ENCODE assay signal across 9 cellular contexts in the genomic region with DNA sequence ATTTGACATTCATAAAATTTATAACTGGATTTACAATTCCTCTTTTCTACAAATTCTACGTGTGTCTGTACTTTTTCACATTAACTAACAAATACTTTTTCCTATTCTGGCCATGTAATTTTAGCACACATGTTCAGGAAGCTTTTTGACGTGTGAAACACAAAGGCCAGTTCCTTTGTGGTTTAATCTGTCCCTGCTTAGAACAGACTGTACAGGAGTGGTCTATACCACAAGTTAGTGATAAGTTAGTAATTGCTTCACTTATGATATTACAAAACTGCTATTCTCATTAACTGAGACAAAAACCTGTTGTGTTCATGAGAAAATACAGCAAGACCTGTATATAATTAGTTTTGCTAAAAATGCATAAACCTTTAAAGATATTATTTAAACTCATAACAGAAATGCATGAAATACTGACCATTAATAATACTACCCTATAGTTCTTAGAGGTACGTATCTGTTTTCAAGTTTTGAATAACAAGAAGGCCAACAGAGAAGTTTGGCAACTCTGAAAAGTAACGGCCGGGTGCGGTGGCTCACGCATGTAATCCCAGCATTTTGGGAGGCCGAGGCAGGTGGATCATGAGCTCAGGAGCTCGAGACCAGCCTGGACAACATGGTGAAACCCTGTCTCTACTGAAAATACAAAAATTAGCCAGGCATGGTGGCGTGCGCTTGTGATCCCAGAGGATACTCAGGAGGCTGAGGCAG. TPM values are rescaled to one million over a fixed set of nuclear protein-coding genes. Genes with fewer than 3 reads are reported as not detected.
DNase-seq lines count a peak whose midpoint lies in the region; ATAC-seq, FAIRE-seq and TF ChIP-seq lines count a peak whose summit lies in the region.
"Had no signal": no experiment of that assay in that cellular context is flagged by ENCODE, and none has a peak within 500 bp of the region (broad histone marks: within the 10 kb centered on the region; RNA-seq: fewer than 3 reads in every experiment).

No MANE protein-coding gene starts in this region.

- TF ChIP-seq CTCF in mammary epithelial cell (conservative IDR thresholded peaks at IDR 0.05 in 1 of 2, IDR thresholded peaks at IDR 0.05 in 1 of 2; ENCODE audit: extremely low read depth in 1 of 2, insufficient read depth in 1 of 2, low read depth in 1 of 2, low read length in 2 of 2) = no peak

- no peaks in the 10 kb centered on the region for H4K20me1 ChIP-seq in mammary epithelial cell (ENCODE audit: insufficient read depth, low read length)

- no TSS peak for BruUV-seq in mammary epithelial cell (replicated peaks; lab: Mats Ljungman, UMichigan)

- H3K27ac ChIP-seq in mammary epithelial cell (ENCODE audit: insufficient read depth, low read depth, low read length) (peak overlapping the region; percentile 95), subcutaneous abdominal adipose tissue (ENCODE audit: low read depth, low read length) (peak overlapping the region; percentile 3)
- H3K27ac ChIP-seq: GM23248 had no signal

- H3K27me3 ChIP-seq in mammary epithelial cell (ENCODE audit: insufficient read depth, low read length) (no peaks in the 10 kb centered on the region), subcutaneous abdominal adipose tissue (ENCODE audit: control insufficient read depth in 5 of 5, insufficient read depth in 4 of 5, low read length in 5 of 5) (no peaks in the 10 kb centered on the region)

- H3K36me3 ChIP-seq in mammary epithelial cell (ENCODE audit: insufficient read depth, low read length) = no peaks in the 10 kb centered on the region
- no peaks in the 10 kb centered on the region for H3K36me3 ChIP-seq in subcutaneous abdominal adipose tissue (ENCODE audit: control insufficient read depth in 5 of 5, insufficient read depth in 5 of 5, low read length in 5 of 5)

- ATAC-seq in GM21528 (IDR thresholded peaks at IDR 0.05; ENCODE audit: low FRiP score, unreplicated experiment) = peak; percentile 80
- ATAC-seq in HG03442 (IDR thresholded peaks at IDR 0.05; ENCODE audit: unreplicated experiment) = peak; percentile 71

- in situ Hi-C loops in mammary epithelial cell (cut with MboI; ENCODE audit: low sequenced_read_pairs in 2 of 2) = no loop called here

- FAIRE-seq in H54 (lab: Jason Lieb, UNC) = no peak

- H3K4me3 ChIP-seq in mammary epithelial cell (replicated peaks in 1 of 3; ENCODE audit: insufficient read depth in 1 of 3, low read depth in 2 of 3, low read length in 3 of 3) = peak overlapping the region in 1 of 3 experiments; percentile 20
- no peak overlapping the region for H3K4me3 ChIP-seq in subcutaneous abdominal adipose tissue (ENCODE audit: low read depth in 1 of 5, low read length in 5 of 5)
- H3K4me3 ChIP-seq: GM23248 had no signal

- H3K9me3 ChIP-seq in mammary epithelial cell (replicated peaks; ENCODE audit: insufficient read depth, low read length) (no peaks in the 10 kb centered on the region), subcutaneous abdominal adipose tissue (ENCODE audit: control insufficient read depth in 5 of 5, low read length in 5 of 5) (no peaks in the 10 kb centered on the region)

- CTCF ChIA-PET in mammary epithelial cell (lab: Charles Lee; ENCODE audit: low non-redundant PET) = no interaction called here

- peaks cover 6% of the 10 kb centered on the region for H3K79me2 ChIP-seq in mammary epithelial cell (ENCODE audit: insufficient read depth, low read length)

- H3K4me1 ChIP-seq in mammary epithelial cell (ENCODE audit: insufficient read depth, low read length) = peaks cover 64% of the 10 kb centered on the region
- peaks cover 0 to 10% (median 0%) of the 10 kb centered on the region in 5 donors for H3K4me1 ChIP-seq in subcutaneous abdominal adipose tissue (ENCODE audit: control insufficient read depth in 5 of 5, insufficient read depth in 5 of 5, low read length in 5 of 5)

- H3K9ac ChIP-seq in mammary epithelial cell (ENCODE audit: insufficient read depth, low read length) (peak overlapping the region; percentile 59), subcutaneous abdominal adipose tissue (ENCODE audit: low read length in 5 of 5) (no peak overlapping the region)
- H3K9ac ChIP-seq: GM23248 had no signal

- no peak for TF ChIP-seq POLR2A in H54 (IDR thresholded peaks at IDR 0.05; ENCODE audit: low read depth, low read length)

- dilution Hi-C loops in mammary epithelial cell (cut with HindIII; ENCODE audit: low sequenced_read_pairs) = no loop called here

- WGBS in mammary epithelial cell (ENCODE audit: low coverage, missing lambda C conversion rate) = 78% methylated on average over 11 of the region's 11 CpGs

- no peak overlapping the region for H2AFZ ChIP-seq in mammary epithelial cell (ENCODE audit: low read depth, low read length)
- H2AFZ ChIP-seq: GM23248 had no signal

- peak; percentile 77 for DNase-seq in mammary epithelial cell
- DNase-seq in H54 (ENCODE audit: insufficient read length, low spot score) = no peak
- DNase-seq in posterior cingulate gyrus = no peak
- DNase-seq in stimulated activated CD8-positive, alpha-beta memory T cell treated with anti-CD3 and anti-CD28 coated beads, Interleukin-4, amount 100 ng/mL, for 48 hours = no peak
- DNase-seq: GM23248; stimulated activated CD4-positive, alpha-beta T cell treated with anti-CD3 and anti-CD28 coated beads, Interleukin-2, amount 100 ng/mL, for 24 hours had no signal

- peak overlapping the region; percentile 61 for H3K4me2 ChIP-seq in mammary epithelial cell (ENCODE audit: insufficient read depth, low read depth, low read length)

- intact Hi-C loops in mammary epithelial cell (cut with micrococcal nuclease) (no loop called here), posterior cingulate gyrus (cut with DNase I) (no loop called here)

RNA-seq across cellular contexts. Expression of a gene that starts 13.7 kb away (rescaled TPM):
- 1,000 to 10,000 TPM in 1 of 2 donors, 100 to 1,000 TPM in 1; 540 to 2,145 TPM for total RNA-seq in mammary epithelial cell
- polyA plus RNA-seq in mammary epithelial cell = 1,137 TPM
- polyA minus RNA-seq in mammary epithelial cell = 894 TPM
